ENCODE assay signal across 35 cellular contexts in the genomic region with DNA sequence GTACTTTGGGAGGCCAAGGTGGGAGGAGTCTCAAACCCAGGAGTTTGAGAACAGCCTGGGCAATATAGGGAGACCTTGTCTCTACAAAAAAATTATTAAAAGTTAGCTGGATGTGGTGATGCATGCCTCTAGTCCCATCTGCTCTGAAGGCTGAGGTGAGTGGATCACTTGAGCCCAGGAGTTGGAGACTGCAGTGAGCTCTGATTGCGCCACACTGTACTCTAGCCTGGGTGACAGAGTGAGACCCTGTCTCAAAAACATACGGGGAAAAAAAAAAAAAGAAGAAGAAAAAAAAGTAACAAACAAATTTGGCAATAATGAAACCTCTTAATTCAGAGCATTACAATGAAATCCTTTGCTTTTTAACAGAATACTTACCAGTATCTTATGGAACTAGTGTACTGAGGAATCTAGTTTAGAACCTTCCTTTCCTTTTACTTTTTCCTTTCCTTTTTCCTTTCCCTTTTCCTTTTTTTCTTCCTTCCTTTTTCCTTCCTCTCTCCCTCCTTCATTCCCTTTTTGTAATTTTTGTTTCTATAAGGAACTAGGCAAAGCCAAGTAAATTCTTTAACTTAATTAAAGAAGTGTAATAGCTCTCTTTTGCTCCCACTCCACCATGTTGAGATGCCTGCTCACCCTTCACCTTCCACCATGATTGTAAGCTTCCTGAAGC.
"Had no signal": no experiment of that assay in that cellular context is flagged by ENCODE, and none has a peak within 500 bp of the region (broad histone marks: within the 10 kb centered on the region; RNA-seq: fewer than 3 reads in every experiment).

No MANE protein-coding gene starts in this region.

- H3K27me3 ChIP-seq: MG63 had no signal

- H3K4me3 ChIP-seq: MG63 had no signal

- H3K36me3 ChIP-seq: MG63 had no signal

- H3K9me3 ChIP-seq: MG63 had no signal

- DNase-seq: Karpas-422, Kasumi-1, MG63, MM.1S, MV-4-11, NCI-H1048, NCI-H1092, NCI-H1092 treated with DMSO at 0.1 percent for 48 hours, NCI-H1105, NCI-H1105 treated with DMSO at 0.1 percent for 48 hours, NCI-H1417, NCI-H1417 treated with DMSO at 0.1 percent for 48 hours, NCI-H1436, NCI-H1436 treated with DMSO at 0.1 percent for 48 hours, NCI-H146, NCI-H1694, NCI-H1694 treated with DMSO at 0.1 percent for 48 hours, NCI-H187, NCI-H187 treated with DMSO at 0.1 percent for 48 hours, NCI-H1930, NCI-H2029, NCI-H2029 treated with DMSO at 0.1 percent for 48 hours, NCI-H2081, NCI-H2081 treated with DMSO at 0.1 percent for 48 hours, NCI-H2107, NCI-H2171, NCI-H2171 treated with DMSO at 0.1 percent for 48 hours, NCI-H2227 treated with DMSO at 0.1 percent for 48 hours, NCI-H226, NCI-H345, NCI-H446, NCI-H446 treated with DMSO at 0.1 percent for 48 hours, NCI-H510A, NCI-H510A treated with DMSO at 0.1 percent for 48 hours, NCI-H524 had no signal
